Comparison of ENCODE assay signal across 8 cellular contexts in genomic region chr20:36573103-36573797, GRCh38. TPM values are rescaled to one million over a fixed set of nuclear protein-coding genes. Genes with fewer than 3 reads are reported as not detected.
DNase-seq lines count a peak whose midpoint lies in the region; ATAC-seq and TF ChIP-seq lines count a peak whose summit lies in the region.

Gene TGIF2 (plus strand): TSS chr20:36573597. CDS start chr20:36578775, 5,178 bp downstream.

- TF ChIP-seq EP300 in SK-N-SH (IDR thresholded peaks at IDR 0.05; ENCODE audit: borderline replicate concordance in 1 of 2, low read depth in 1 of 2, low read length in 1 of 2) (no peak), gastroesophageal sphincter (IDR thresholded peaks at IDR 0.05) (no peak)

- POLR2A ChIA-PET in SK-N-SH (lab: Yijun Ruan, JAX): no interaction called here

- intact Hi-C loops in activated naive CD4-positive, alpha-beta T cell treated with anti-CD3 and anti-CD28 coated beads for 36 hours (cut with micrococcal nuclease): loop anchor here (1.0 to 5.0 kb wide), 6 partner anchors 19 to 621 kb away; partner anchors contain the start of genes RAB5IF and SCAND1

- peak within 1 kb of the TSS; percentile 91 for H2AFZ ChIP-seq in SK-N-SH (ENCODE audit: low read depth)
- H2AFZ ChIP-seq in osteoblast (ENCODE audit: low read length): peak within 1 kb of the TSS; percentile 97

- H3K9me3 ChIP-seq in SK-N-SH (no peaks in the 10 kb centered on the region), gastroesophageal sphincter (no peaks in the 10 kb centered on the region), osteoblast (ENCODE audit: low read depth, low read length) (no peaks in the 10 kb centered on the region), thymus (ENCODE audit: control insufficient read depth) (no peaks in the 10 kb centered on the region)

- peaks cover 39% of the 10 kb centered on the region for H3K79me2 ChIP-seq in SK-N-SH (ENCODE audit: insufficient read depth)
- H3K79me2 ChIP-seq in osteoblast (ENCODE audit: insufficient read depth, low read length): peaks cover 11% of the 10 kb centered on the region

- CTCF ChIA-PET in SK-N-SH (lab: Yijun Ruan, JAX): interaction anchor here (0.5 to 3.6 kb wide), 6 partner anchors 11 to 201 kb away, joined by 3 to 20 read pairs (median 4); partner anchors contain the start of genes DSN1 and RAB5IF
- CTCF ChIA-PET in activated naive CD4-positive, alpha-beta T cell treated with anti-CD3 and anti-CD28 coated beads for 36 hours (lab: Charles Lee): interaction anchor here (0.7 to 1.6 kb wide), 6 partner anchors 12 to 485 kb away, joined by 3 to 5 read pairs (median 4); partner anchors contain the start of gene RAB5IF

- peak within 1 kb of the TSS; percentile 93 for H3K27ac Mint-ChIP-seq in activated naive CD4-positive, alpha-beta T cell treated with anti-CD3 and anti-CD28 coated beads for 36 hours

- TF ChIP-seq CTCF in SK-N-SH (IDR thresholded peaks at IDR 0.05) (no peak), gastroesophageal sphincter (IDR thresholded peaks at IDR 0.05) (no peak), osteoblast (IDR thresholded peaks at IDR 0.05; ENCODE audit: extremely low read depth, low read depth, low read length) (no peak)

- no peaks in the 10 kb centered on the region for H3K9me3 Mint-ChIP-seq in activated naive CD4-positive, alpha-beta T cell treated with anti-CD3 and anti-CD28 coated beads for 36 hours

- no peak for TF ChIP-seq RAD21 in SK-N-SH (IDR thresholded peaks at IDR 0.05; ENCODE audit: low read length)

- WGBS in SK-N-SH (ENCODE audit: low lambda C conversion rate): 25% methylated on average over 19 of the region's 80 CpGs
- no CpG with 5 or more reads among the region's 80 CpGs for WGBS in gastroesophageal sphincter (ENCODE audit: low coverage in 1 of 2), 2 donors
- WGBS in thymus: under 1% methylated on average over 79 of the region's 80 CpGs

- peak within 1 kb of the TSS; percentile 99 for H3K4me2 ChIP-seq in SK-N-SH
- peak within 1 kb of the TSS; percentile 86 for H3K4me2 ChIP-seq in osteoblast (ENCODE audit: insufficient read depth, low read length)

- peak in 1 of 2 donors; percentile 34 for TF ChIP-seq POLR2A in gastroesophageal sphincter (IDR thresholded peaks at IDR 0.05)

- H3K4me3 Mint-ChIP-seq in activated naive CD4-positive, alpha-beta T cell treated with anti-CD3 and anti-CD28 coated beads for 36 hours: peak within 1 kb of the TSS; percentile 91

- peaks cover 5% of the 10 kb centered on the region; the same call in 1 of the 2 replicates for H4K20me1 ChIP-seq in SK-N-SH (ENCODE audit: insufficient read depth)
- H4K20me1 ChIP-seq in osteoblast (ENCODE audit: insufficient read depth, low read length): peaks cover 21% of the 10 kb centered on the region

- H3K4me3 ChIP-seq in SK-N-SH (ENCODE audit: low read depth in 2 of 2, low read length in 1 of 2) (peak within 1 kb of the TSS; percentile 65 to 77), gastroesophageal sphincter (peak within 1 kb of the TSS; percentile 69 to 93), osteoblast (ENCODE audit: insufficient read depth, low read length) (peak within 1 kb of the TSS; percentile 82), thymus (ENCODE audit: low read length) (peak within 1 kb of the TSS; percentile 91)

- H3K36me3 Mint-ChIP-seq in activated naive CD4-positive, alpha-beta T cell treated with anti-CD3 and anti-CD28 coated beads for 36 hours (ENCODE audit: low read depth): peaks cover 14% of the 10 kb centered on the region

- H3K27me3 Mint-ChIP-seq in activated naive CD4-positive, alpha-beta T cell treated with anti-CD3 and anti-CD28 coated beads for 36 hours (ENCODE audit: low read depth): no peaks in the 10 kb centered on the region

- ATAC-seq in GM21390 (IDR thresholded peaks at IDR 0.05; ENCODE audit: unreplicated experiment): peak; percentile 61
- ATAC-seq in gastroesophageal sphincter: peak; percentile 89

- peaks cover 0 to 1% of the 10 kb centered on the region in 2 experiments for H3K36me3 ChIP-seq in SK-N-SH (replicated peaks in 1 of 2; ENCODE audit: control insufficient read depth in 1 of 2, insufficient read depth in 2 of 2, low read length in 1 of 2)
- no peaks in the 10 kb centered on the region for H3K36me3 ChIP-seq in gastroesophageal sphincter
- H3K36me3 ChIP-seq in osteoblast (ENCODE audit: insufficient read depth, low read length): no peaks in the 10 kb centered on the region
- peaks cover under 1% of the 10 kb centered on the region for H3K36me3 ChIP-seq in thymus (ENCODE audit: control insufficient read depth, insufficient read depth)

- H3K27ac ChIP-seq in SK-N-SH (ENCODE audit: low read depth in 2 of 2, low read length in 1 of 2) (peak within 1 kb of the TSS; percentile 55 to 78), gastroesophageal sphincter (peak within 1 kb of the TSS; percentile 60 to 96 (median 90)), osteoblast (ENCODE audit: low read depth, low read length) (peak within 1 kb of the TSS; percentile 45), thymus (ENCODE audit: low read depth) (peak within 1 kb of the TSS; percentile 99)

- peak within 1 kb of the TSS; percentile 84 for H3K9ac ChIP-seq in SK-N-SH

- peak; percentile 93 for DNase-seq in DMS 273 (lab: John Stamatoyannopoulos, UW; ENCODE audit: unreplicated experiment)
- peak; percentile 97 for DNase-seq in HuH-7 (ENCODE audit: low spot score)
- DNase-seq in SK-N-SH: peak; percentile 96
- DNase-seq in activated naive CD4-positive, alpha-beta T cell treated with anti-CD3 and anti-CD28 coated beads for 36 hours: peak; percentile 90
- peak; percentile 98 for DNase-seq in osteoblast (ENCODE audit: insufficient read length, low spot score, missing footprints)

- peaks cover 35% of the 10 kb centered on the region for H3K4me1 Mint-ChIP-seq in activated naive CD4-positive, alpha-beta T cell treated with anti-CD3 and anti-CD28 coated beads for 36 hours (ENCODE audit: low read depth)

- no peaks in the 10 kb centered on the region for H3K9me2 ChIP-seq in SK-N-SH

- H3F3A ChIP-seq in SK-N-SH (replicated peaks; ENCODE audit: insufficient read depth): peaks cover 42% of the 10 kb centered on the region

- H3K27me3 ChIP-seq in SK-N-SH (ENCODE audit: insufficient read depth) (no peaks in the 10 kb centered on the region), gastroesophageal sphincter (no peaks in the 10 kb centered on the region), osteoblast (ENCODE audit: insufficient read depth, low read length) (no peaks in the 10 kb centered on the region), thymus (ENCODE audit: control insufficient read depth, insufficient read depth) (no peaks in the 10 kb centered on the region)

- H3K4me1 ChIP-seq in SK-N-SH (ENCODE audit: control insufficient read depth in 1 of 2, insufficient read depth in 2 of 2, low read depth in 1 of 2, low read length in 1 of 2) (peaks cover 17 to 20% of the 10 kb centered on the region in 2 experiments; a peak in 3 of 4 replicates), gastroesophageal sphincter (peaks cover 0 to 47% (median 15%) of the 10 kb centered on the region in 3 donors), osteoblast (ENCODE audit: insufficient read depth, low read length) (peaks cover 26% of the 10 kb centered on the region), thymus (ENCODE audit: control insufficient read depth, insufficient read depth, low read length) (peaks cover 15% of the 10 kb centered on the region)

TF ChIP-seq in SK-N-SH, 30 proteins besides CTCF, POLR2A, EP300 and RAD21:
- TF ChIP-seq GABPA (IDR thresholded peaks at IDR 0.05; ENCODE audit: low read depth) (peak; percentile 59), POLR2AphosphoS5 (IDR thresholded peaks at IDR 0.05; ENCODE audit: low read depth, low read length) (peak; percentile 37; the same call in 1 of the 2 replicates), NFIC (IDR thresholded peaks at IDR 0.05; ENCODE audit: borderline replicate concordance) (no peak), ZBTB33 (IDR thresholded peaks at IDR 0.05; ENCODE audit: borderline replicate concordance, low read depth) (no peak), USF1 (IDR thresholded peaks at IDR 0.05; ENCODE audit: borderline replicate concordance, low read depth) (no peak), MAX (IDR thresholded peaks at IDR 0.05; ENCODE audit: low read depth) (peak; percentile 45; the same call in 1 of the 2 replicates), MXI1 (IDR thresholded peaks at IDR 0.05; ENCODE audit: low read depth, low read length) (peak; percentile 32; the same call in 1 of the 2 replicates)

RNA-seq across cellular contexts. Expression of gene TGIF2, which starts in this region (rescaled TPM):
- 10.3 and 10.8 TPM in 2 replicates for polyA plus RNA-seq in SK-N-SH (2012; rRNA removed)
- 9.4 and 11.0 TPM in 2 replicates for polyA plus RNA-seq in SK-N-SH (2012; cell fraction: cytosol; rRNA removed)
- 8.9 and 12.7 TPM in 2 replicates for polyA plus RNA-seq in SK-N-SH (2012; cell fraction: nucleus; rRNA removed)
- 10 to 100 TPM; 32.2 to 33.6 TPM for total RNA-seq in activated naive CD4-positive, alpha-beta T cell treated with anti-CD3 and anti-CD28 coated beads for 36 hours
- total RNA-seq in gastroesophageal sphincter: 10 to 100 TPM in 2 of 4 donors, 1 to 10 TPM in 2; 7.2 to 14.0 (median 9.4) TPM
- total RNA-seq in osteoblast: 9.7 and 10.9 TPM in 2 replicates
- polyA plus RNA-seq in thymus: 14.2 TPM

Comparison
In these comparisons a context has a peak if more than half of its experiments do, and no peak if none do; other contexts are left out.
1. Peak in every context shown above with its lines: DNase-seq, ATAC-seq, H3K4me3 ChIP-seq and H3K27ac ChIP-seq.
2. H3K27ac ChIP-seq: peak in every context shown above with its lines; median percentile 99 in thymus; 90 in gastroesophageal sphincter; 66 in SK-N-SH; 45 in osteoblast.